ENCODE assay signal across 27 cellular contexts in the genomic region with DNA sequence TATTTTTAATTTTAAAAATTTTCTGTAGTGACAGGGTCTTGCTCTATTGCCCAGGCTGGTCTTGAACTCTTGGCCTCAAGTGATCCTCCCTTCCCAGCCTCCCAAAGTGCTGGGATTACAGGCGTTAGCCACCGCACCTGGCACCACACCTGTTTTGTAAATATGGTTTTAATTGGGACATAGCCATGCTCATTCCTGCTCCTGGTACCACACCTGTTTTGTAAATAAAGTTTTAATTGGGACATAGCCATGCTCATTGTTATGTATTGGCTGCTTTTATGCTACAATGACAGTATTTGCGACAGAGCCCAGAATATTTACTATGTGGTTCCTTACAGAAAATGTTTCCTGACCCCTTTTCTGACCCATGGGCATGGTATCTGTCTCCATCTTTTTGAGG. TPM values are rescaled to one million over a fixed set of nuclear protein-coding genes. Genes with fewer than 3 reads are reported as not detected.
"Had no signal": no experiment of that assay in that cellular context is flagged by ENCODE, and none has a peak within 500 bp of the region (broad histone marks: within the 10 kb centered on the region; RNA-seq: fewer than 3 reads in every experiment).

No MANE protein-coding gene starts in this region.

- H3K4me1 Mint-ChIP-seq: activated CD4-positive, alpha-beta memory T cell treated with anti-CD3 and anti-CD28 coated beads, Interleukin-2, amount 10 ng/mL, durations not matched to agents 7 days and 5 days; activated T-helper 17 cell treated with anti-CD3 and anti-CD28 coated beads, Interleukin-2, amount 50 U/mL, for 72 hours had no signal

- ATAC-seq: activated CD4-positive, alpha-beta T cell treated with anti-CD3 and anti-CD28 coated beads for 36 hours; activated T-helper 17 cell treated with anti-CD3 and anti-CD28 coated beads, Interleukin-2, amount 50 U/mL, for 72 hours; Panc1; Right ventricle myocardium inferior had no signal

- H3K4me3 ChIP-seq: cardiac muscle cell, MG63, SK-N-MC had no signal

- H3K27ac Mint-ChIP-seq: activated CD4-positive, alpha-beta memory T cell treated with anti-CD3 and anti-CD28 coated beads, Interleukin-2, amount 10 ng/mL, durations not matched to agents 7 days and 5 days; activated CD4-positive, alpha-beta T cell treated with anti-CD3 and anti-CD28 coated beads for 36 hours; activated naive CD4-positive, alpha-beta T cell treated with anti-CD3 and anti-CD28 coated beads for 36 hours; activated naive CD8-positive, alpha-beta T cell treated with anti-CD3 and anti-CD28 coated beads for 36 hours; activated T-helper 17 cell treated with anti-CD3 and anti-CD28 coated beads, Interleukin-2, amount 50 U/mL, for 72 hours had no signal

- H3K9me3 ChIP-seq: MG63 had no signal

- H3K27me3 ChIP-seq: brain microvascular endothelial cell, cardiac muscle cell, MG63 had no signal

- H3K27ac ChIP-seq: brain microvascular endothelial cell, cardiac muscle cell, SK-N-MC, VCaP had no signal

- H3K4me3 Mint-ChIP-seq: activated CD4-positive, alpha-beta memory T cell treated with anti-CD3 and anti-CD28 coated beads, Interleukin-2, amount 10 ng/mL, durations not matched to agents 7 days and 5 days; activated CD4-positive, alpha-beta T cell treated with anti-CD3 and anti-CD28 coated beads for 36 hours; activated naive CD4-positive, alpha-beta T cell treated with anti-CD3 and anti-CD28 coated beads for 36 hours; activated naive CD8-positive, alpha-beta T cell treated with anti-CD3 and anti-CD28 coated beads for 36 hours; activated T-helper 17 cell treated with anti-CD3 and anti-CD28 coated beads, Interleukin-2, amount 50 U/mL, for 72 hours had no signal

- H3K9me3 Mint-ChIP-seq: activated T-helper 17 cell treated with anti-CD3 and anti-CD28 coated beads, Interleukin-2, amount 50 U/mL, for 72 hours had no signal

- H3K27me3 Mint-ChIP-seq: activated CD4-positive, alpha-beta memory T cell treated with anti-CD3 and anti-CD28 coated beads, Interleukin-2, amount 10 ng/mL, durations not matched to agents 7 days and 5 days; activated CD4-positive, alpha-beta T cell treated with anti-CD3 and anti-CD28 coated beads for 36 hours; activated naive CD8-positive, alpha-beta T cell treated with anti-CD3 and anti-CD28 coated beads for 36 hours; activated T-helper 17 cell treated with anti-CD3 and anti-CD28 coated beads, Interleukin-2, amount 50 U/mL, for 72 hours had no signal

- DNase-seq: activated CD4-positive, alpha-beta memory T cell treated with anti-CD3 and anti-CD28 coated beads, Interleukin-2, amount 10 ng/mL, durations not matched to agents 7 days and 5 days; activated CD4-positive, alpha-beta T cell treated with anti-CD3 and anti-CD28 coated beads for 36 hours; activated CD4-positive, alpha-beta T cell treated with anti-CD3 and anti-CD28 coated beads, Interleukin-2, amount 50 U/mL, for 1 hour; activated gamma-delta T cell; activated naive CD4-positive, alpha-beta T cell treated with anti-CD3 and anti-CD28 coated beads for 36 hours; activated naive CD8-positive, alpha-beta T cell treated with anti-CD3 and anti-CD28 coated beads for 36 hours; activated T-cell treated with anti-CD3 and anti-CD28 coated beads for 4 hours; activated T-cell treated with anti-CD3 and anti-CD28 coated beads, Interleukin-2, amount 50 U/mL, for 48 hours; brain microvascular endothelial cell; cerebellar nuclear complex; MG63; MV-4-11; NCI-H1105; NCI-H1436; NCI-H1694 treated with DMSO at 0.1 percent for 48 hours; NCI-H2081 treated with DMSO at 0.1 percent for 48 hours; NCI-H446; NCI-H524 treated with DMSO at 0.1 percent for 48 hours; NK-92 treated with Interleukin-12 subunit alpha and Interleukin-12 subunit beta, amount 100 ng/mL, for 24 hours; RPMI8226; T-helper 1 cell had no signal

- H3K36me3 ChIP-seq: cardiac muscle cell, MG63 had no signal

RNA-seq across cellular contexts. Expression of gene NHLRC1, which starts 55.1 kb away (rescaled TPM):
- total RNA-seq: activated T-helper 17 cell treated with anti-CD3 and anti-CD28 coated beads, Interleukin-2, amount 50 U/mL, for 72 hours had no signal
